In the genomic region with DNA sequence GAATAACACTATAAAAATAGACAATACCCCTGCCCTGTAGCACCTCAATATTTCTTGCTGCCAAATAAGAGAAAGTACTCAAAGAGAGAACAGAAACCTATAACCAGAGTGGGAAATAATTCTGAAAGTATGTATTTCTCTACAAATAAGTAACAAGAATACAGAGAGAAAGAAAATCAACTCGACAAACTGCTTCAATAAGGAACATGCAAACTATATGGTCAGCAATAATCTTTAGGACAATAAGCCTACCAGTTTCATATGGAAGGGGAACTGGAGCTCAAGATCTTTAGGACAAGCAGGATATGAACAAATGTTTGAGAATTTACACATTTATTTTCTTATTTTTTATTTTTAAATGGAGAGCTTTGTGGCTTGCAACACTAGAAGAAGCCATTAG, we compare ENCODE assay signal across 20 cellular contexts.
"Had no signal": no experiment of that assay in that cellular context is flagged by ENCODE, and none has a peak within 500 bp of the region (broad histone marks: within the 10 kb centered on the region; RNA-seq: fewer than 3 reads in every experiment).

No MANE protein-coding gene starts in this region.

- DNase-seq: dermis blood vessel endothelial cell; dorsolateral prefrontal cortex; effector CD4-positive, alpha-beta T cell; effector memory CD4-positive, alpha-beta T cell; foreskin keratinocyte; glutamatergic neuron; head of caudate nucleus; heart right ventricle; hippocampal formation; left cardiac atrium; left lung; left ventricle myocardium superior; lower lobe of right lung; mesenchymal stem cell; mucosa of descending colon; naive B cell had no signal

- H3K36me3 Mint-ChIP-seq: mesothelial cell of epicardium, naive B cell had no signal

- H3K4me1 ChIP-seq: foreskin keratinocyte, left lung, lower lobe of right lung had no signal

- H3K4me1 Mint-ChIP-seq: naive B cell had no signal

- H3K27ac ChIP-seq: coronary artery, dorsolateral prefrontal cortex, esophagus muscularis mucosa, foreskin keratinocyte, gastroesophageal sphincter, left lung, lower lobe of right lung had no signal

- H3K4me3 Mint-ChIP-seq: mesothelial cell of epicardium, naive B cell had no signal

- ATAC-seq: foreskin keratinocyte, gastroesophageal sphincter, heart right ventricle, left cardiac atrium, left lung, left ventricle myocardium superior, lower lobe of right lung, mucosa of descending colon had no signal

- H3K9me3 Mint-ChIP-seq: mesothelial cell of epicardium had no signal

- H3K9me3 ChIP-seq: esophagus muscularis mucosa, gastroesophageal sphincter, heart right ventricle, left lung, lower lobe of right lung, mucosa of descending colon had no signal

- H3K4me3 ChIP-seq: coronary artery, dorsolateral prefrontal cortex, esophagus muscularis mucosa, gastroesophageal sphincter, heart right ventricle, left lung, lower lobe of right lung, mucosa of descending colon had no signal

- H3K27me3 ChIP-seq: dorsolateral prefrontal cortex, esophagus muscularis mucosa, foreskin keratinocyte, gastroesophageal sphincter, heart right ventricle, left lung had no signal

- H3K36me3 ChIP-seq: esophagus muscularis mucosa, gastroesophageal sphincter, heart right ventricle, left lung, lower lobe of right lung had no signal

- H3K27me3 Mint-ChIP-seq: naive B cell had no signal
